34 cellular contexts compared by ENCODE assay signal in the genomic region with DNA sequence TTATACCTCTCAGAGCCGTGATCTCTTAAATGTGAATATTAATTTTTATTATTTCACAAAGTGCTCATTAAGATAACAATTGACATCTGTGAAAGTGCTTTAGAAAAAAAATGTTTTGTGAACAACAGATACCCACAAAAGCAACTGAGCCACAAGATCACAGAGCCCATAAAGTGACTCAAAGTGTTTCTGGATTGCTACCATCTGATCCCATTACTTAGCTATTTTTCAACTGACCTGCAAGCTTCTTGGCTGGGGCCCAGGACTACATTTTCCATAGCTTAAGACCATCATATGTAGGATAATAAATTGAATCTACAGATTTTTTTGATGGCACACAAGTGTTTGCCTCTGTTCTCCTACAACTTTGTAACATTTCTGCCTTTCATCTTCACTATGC.
DNase-seq lines count a peak whose midpoint lies in the region; ATAC-seq, FAIRE-seq and TF ChIP-seq lines count a peak whose summit lies in the region.
"Had no signal": no experiment of that assay in that cellular context is flagged by ENCODE, and none has a peak within 500 bp of the region (broad histone marks: within the 10 kb centered on the region; RNA-seq: fewer than 3 reads in every experiment).

No MANE protein-coding gene starts in this region.

- H4K8ac ChIP-seq in mesendoderm (ENCODE audit: low read depth, low read length), result no peak overlapping the region

- no peak overlapping the region for H4K5ac ChIP-seq in mesendoderm (ENCODE audit: low read length)

- H3K4me3 ChIP-seq in HEK293 (ENCODE audit: low read depth, low read length) (no peak overlapping the region), astrocyte (ENCODE audit: insufficient read depth, low read depth, low read length) (no peak overlapping the region), esophagus squamous epithelium (no peak overlapping the region), mesendoderm (ENCODE audit: low read length) (no peak overlapping the region)
- H3K4me3 ChIP-seq: adrenal gland, left ventricle myocardium inferior, Peyer's patch, skin epidermis, suprapubic skin had no signal

- no peak for TF ChIP-seq CTCF in HEK293 (tag by site-specific recombination; IDR thresholded peaks at IDR 0.05)
- TF ChIP-seq CTCF in astrocyte (IDR thresholded peaks at IDR 0.05; ENCODE audit: insufficient read depth, low read depth, low read length), result no peak
- TF ChIP-seq CTCF in esophagus squamous epithelium (IDR thresholded peaks at IDR 0.05), result no peak

- no peaks in the 10 kb centered on the region for H3K9me3 ChIP-seq in HEK293 (ENCODE audit: control insufficient read depth, insufficient read depth, low read depth, low read length)
- no peaks in the 10 kb centered on the region for H3K9me3 ChIP-seq in astrocyte (ENCODE audit: insufficient read depth, low read depth, low read length)
- H3K9me3 ChIP-seq in esophagus squamous epithelium, result no peaks in the 10 kb centered on the region
- H3K9me3 ChIP-seq: adrenal gland, Caco-2, left ventricle myocardium inferior, Peyer's patch, suprapubic skin had no signal

- no peak overlapping the region for H3K23ac ChIP-seq in mesendoderm (ENCODE audit: low read length)

- WGBS in esophagus squamous epithelium, 2 donors, result 65 to 79% methylated on average over 1 of the region's 1 CpG
- WGBS in mesendoderm (ENCODE audit: extremely low coverage, insufficient coverage, low lambda C conversion rate), result no CpG with 5 or more reads among the region's 1 CpG

- H3K36me3 ChIP-seq in HEK293 (ENCODE audit: control insufficient read depth in 2 of 2, insufficient read depth in 1 of 2, low read length in 2 of 2) (no peaks in the 10 kb centered on the region), astrocyte (ENCODE audit: insufficient read depth, low read length) (no peaks in the 10 kb centered on the region), esophagus squamous epithelium (no peaks in the 10 kb centered on the region), mesendoderm (ENCODE audit: control insufficient read depth, insufficient read depth, low read length) (no peaks in the 10 kb centered on the region)
- H3K36me3 ChIP-seq: adrenal gland, brain microvascular endothelial cell, left ventricle myocardium inferior, Peyer's patch, suprapubic skin had no signal

- no peaks in the 10 kb centered on the region for H3K4me1 ChIP-seq in HEK293 (ENCODE audit: control insufficient read depth, insufficient read depth, low read length)
- H3K4me1 ChIP-seq in astrocyte (ENCODE audit: insufficient read depth, low read length), result no peaks in the 10 kb centered on the region
- no peaks in the 10 kb centered on the region for H3K4me1 ChIP-seq in esophagus squamous epithelium
- no peaks in the 10 kb centered on the region for H3K4me1 ChIP-seq in mesendoderm (ENCODE audit: control insufficient read depth, low read depth, low read length)
- H3K4me1 ChIP-seq: adrenal gland, Caco-2, left ventricle myocardium inferior, Peyer's patch, suprapubic skin had no signal

- H4K20me1 ChIP-seq in astrocyte (ENCODE audit: insufficient read depth, low read length), result no peaks in the 10 kb centered on the region

- H3K27ac Mint-ChIP-seq in astrocyte (ENCODE audit: unreplicated experiment), result no peak overlapping the region
- H3K27ac Mint-ChIP-seq: activated naive CD4-positive, alpha-beta T cell treated with anti-CD3 and anti-CD28 coated beads, Interleukin-2, amount 10 ng/mL, durations not matched to agents 7 days and 5 days; activated T-helper 17 cell treated with anti-CD3 and anti-CD28 coated beads, Interleukin-2, amount 50 U/mL, for 72 hours; CD14-positive monocyte; naive B cell; T-helper 2 cell treated with Interferon-gamma antibody and Interleukin-4, amounts not matched to agents 5 μg/mL and 100 μg/mL, for 36 hours had no signal

- H3K9ac ChIP-seq in astrocyte (ENCODE audit: low read length), result no peak overlapping the region
- H3K9ac ChIP-seq in mesendoderm (ENCODE audit: low read length), result no peak overlapping the region

- H3K9me3 Mint-ChIP-seq in astrocyte (ENCODE audit: unreplicated experiment), result no peaks in the 10 kb centered on the region
- H3K9me3 Mint-ChIP-seq: activated naive CD4-positive, alpha-beta T cell treated with anti-CD3 and anti-CD28 coated beads, Interleukin-2, amount 10 ng/mL, durations not matched to agents 7 days and 5 days; activated T-helper 17 cell treated with anti-CD3 and anti-CD28 coated beads, Interleukin-2, amount 50 U/mL, for 72 hours; T-helper 2 cell treated with Interferon-gamma antibody and Interleukin-4, amounts not matched to agents 5 μg/mL and 100 μg/mL, for 36 hours had no signal

- H3K27ac ChIP-seq in HEK293 (ENCODE audit: extremely low read depth, low read depth, low read length) (no peak overlapping the region), astrocyte (ENCODE audit: low read depth, low read length) (no peak overlapping the region), esophagus squamous epithelium (no peak overlapping the region), mesendoderm (ENCODE audit: low read depth, low read length) (no peak overlapping the region)
- H3K27ac ChIP-seq: adrenal gland, brain microvascular endothelial cell, left ventricle myocardium inferior, Peyer's patch, skin epidermis, suprapubic skin had no signal

- no peak overlapping the region for H3K56ac ChIP-seq in mesendoderm (ENCODE audit: low read length)

- no peak overlapping the region for H2AK5ac ChIP-seq in mesendoderm (ENCODE audit: low read length)

- no peaks in the 10 kb centered on the region for H3K27me3 Mint-ChIP-seq in astrocyte (ENCODE audit: low read depth, unreplicated experiment)
- H3K27me3 Mint-ChIP-seq: activated naive CD4-positive, alpha-beta T cell treated with anti-CD3 and anti-CD28 coated beads, Interleukin-2, amount 10 ng/mL, durations not matched to agents 7 days and 5 days; activated T-helper 17 cell treated with anti-CD3 and anti-CD28 coated beads, Interleukin-2, amount 50 U/mL, for 72 hours; naive B cell had no signal

- no peak overlapping the region for H3K4me3 Mint-ChIP-seq in astrocyte (ENCODE audit: unreplicated experiment)
- H3K4me3 Mint-ChIP-seq: activated naive CD4-positive, alpha-beta T cell treated with anti-CD3 and anti-CD28 coated beads, Interleukin-2, amount 10 ng/mL, durations not matched to agents 7 days and 5 days; activated T-helper 17 cell treated with anti-CD3 and anti-CD28 coated beads, Interleukin-2, amount 50 U/mL, for 72 hours; CD14-positive monocyte; naive B cell; T-helper 2 cell treated with Interferon-gamma antibody and Interleukin-4, amounts not matched to agents 5 μg/mL and 100 μg/mL, for 36 hours had no signal

- TF ChIP-seq POLR2A in esophagus squamous epithelium (IDR thresholded peaks at IDR 0.05), result no peak

- no peak overlapping the region for H3K4me2 ChIP-seq in astrocyte (ENCODE audit: low read length)
- H3K4me2 ChIP-seq in mesendoderm (ENCODE audit: low read length), result no peak overlapping the region

- H3K36me3 Mint-ChIP-seq in astrocyte (ENCODE audit: low read depth, unreplicated experiment), result no peaks in the 10 kb centered on the region
- H3K36me3 Mint-ChIP-seq: activated naive CD4-positive, alpha-beta T cell treated with anti-CD3 and anti-CD28 coated beads, Interleukin-2, amount 10 ng/mL, durations not matched to agents 7 days and 5 days; CD14-positive monocyte; naive B cell had no signal

- FAIRE-seq in astrocyte (lab: Jason Lieb, UNC), result no peak
- FAIRE-seq: endothelial cell of umbilical vein, H1, HepG2 had no signal

- no peaks in the 10 kb centered on the region for H3K79me2 ChIP-seq in astrocyte (ENCODE audit: insufficient read depth, low read length)
- no peaks in the 10 kb centered on the region for H3K79me2 ChIP-seq in mesendoderm (ENCODE audit: control insufficient read depth, insufficient read depth, low read length)

- no peak for ATAC-seq in HG02763 (IDR thresholded peaks at IDR 0.05; ENCODE audit: unreplicated experiment)
- ATAC-seq in activated CD4-positive, CD25-positive, alpha-beta regulatory T cell treated with anti-CD3 and anti-CD28 coated beads, Interleukin-2, amount 50 U/mL, for 24 hours, result no peak
- ATAC-seq: activated T-helper 17 cell treated with anti-CD3 and anti-CD28 coated beads, Interleukin-2, amount 50 U/mL, for 72 hours; HepG2 had no signal

- H2BK120ac ChIP-seq in mesendoderm (ENCODE audit: low read depth, low read length), result no peak overlapping the region

- H3K79me1 ChIP-seq in mesendoderm (ENCODE audit: low read length), result no peaks in the 10 kb centered on the region

- no peak overlapping the region for H2AFZ ChIP-seq in astrocyte (ENCODE audit: low read depth, low read length)

- no peak overlapping the region for H2BK5ac ChIP-seq in mesendoderm (ENCODE audit: low read length)

- intact Hi-C loops in esophagus squamous epithelium (cut with DNase I), result no loop called here

- peak; percentile 61 for DNase-seq in EH (ENCODE audit: low read depth)
- DNase-seq in astrocyte (ENCODE audit: low read depth), result peak; percentile 8
- DNase-seq in myocyte (ENCODE audit: low read depth), result peak; percentile 11
- no peak for DNase-seq in esophagus squamous epithelium (lab: John Stamatoyannopoulos, UW)
- no peak for DNase-seq in mesendoderm
- DNase-seq: activated CD4-positive, alpha-beta T cell treated with anti-CD3 and anti-CD28 coated beads for 48 hours; activated naive CD4-positive, alpha-beta T cell treated with anti-CD3 and anti-CD28 coated beads, Interleukin-2, amount 10 ng/mL, durations not matched to agents 7 days and 5 days; adrenal gland; brain microvascular endothelial cell; Caco-2; DMS79 treated with DMSO at 0.1 percent for 48 hours; head of caudate nucleus; islet precursor cell; Karpas-422; left ventricle myocardium inferior; MV-4-11; naive B cell; NCI-H146; NCI-H748 treated with DMSO at 0.1 percent for 48 hours; nucleus accumbens; Peyer's patch; SHP77 treated with DMSO at 0.1 percent for 48 hours; stimulated activated naive CD4-positive, alpha-beta T cell treated with Interleukin-2 at 50 U/mL for 16 hours had no signal

- peaks cover 14% of the 10 kb centered on the region for H3K4me1 Mint-ChIP-seq in astrocyte (ENCODE audit: low read depth, unreplicated experiment)
- H3K4me1 Mint-ChIP-seq: activated naive CD4-positive, alpha-beta T cell treated with anti-CD3 and anti-CD28 coated beads, Interleukin-2, amount 10 ng/mL, durations not matched to agents 7 days and 5 days; activated T-helper 17 cell treated with anti-CD3 and anti-CD28 coated beads, Interleukin-2, amount 50 U/mL, for 72 hours; CD14-positive monocyte; naive B cell had no signal

- H3K4ac ChIP-seq in mesendoderm (ENCODE audit: low read depth, low read length), result no peak overlapping the region

- no peak overlapping the region for H2BK15ac ChIP-seq in mesendoderm (replicated peaks; ENCODE audit: low read depth)

- POLR2A ChIA-PET in HEK293 (lab: Yijun Ruan, JAX), result no interaction called here

- H3K18ac ChIP-seq in mesendoderm (ENCODE audit: low read length), result no peak overlapping the region

- H3K27me3 ChIP-seq in astrocyte (ENCODE audit: insufficient read depth, low read length) (no peaks in the 10 kb centered on the region), esophagus squamous epithelium (no peaks in the 10 kb centered on the region), mesendoderm (ENCODE audit: insufficient read depth, low read length, poor library complexity) (no peaks in the 10 kb centered on the region)
- H3K27me3 ChIP-seq: adrenal gland, brain microvascular endothelial cell, Peyer's patch, suprapubic skin had no signal

- CTCF ChIA-PET in HEK293 (lab: Yijun Ruan, JAX), result interaction anchor here (0.8 kb wide), 1 partner anchor 38 kb away, joined by 3 read pairs; no protein-coding TSS in a partner anchor

Comparison
In these comparisons a context has a peak if more than half of its experiments do, and no peak if none do; other contexts are left out.
1. DNase-seq: peak in EH (single experiment), astrocyte (single experiment) and myocyte (single experiment); none in esophagus squamous epithelium (single experiment) and mesendoderm (single experiment).